In the genomic region with DNA sequence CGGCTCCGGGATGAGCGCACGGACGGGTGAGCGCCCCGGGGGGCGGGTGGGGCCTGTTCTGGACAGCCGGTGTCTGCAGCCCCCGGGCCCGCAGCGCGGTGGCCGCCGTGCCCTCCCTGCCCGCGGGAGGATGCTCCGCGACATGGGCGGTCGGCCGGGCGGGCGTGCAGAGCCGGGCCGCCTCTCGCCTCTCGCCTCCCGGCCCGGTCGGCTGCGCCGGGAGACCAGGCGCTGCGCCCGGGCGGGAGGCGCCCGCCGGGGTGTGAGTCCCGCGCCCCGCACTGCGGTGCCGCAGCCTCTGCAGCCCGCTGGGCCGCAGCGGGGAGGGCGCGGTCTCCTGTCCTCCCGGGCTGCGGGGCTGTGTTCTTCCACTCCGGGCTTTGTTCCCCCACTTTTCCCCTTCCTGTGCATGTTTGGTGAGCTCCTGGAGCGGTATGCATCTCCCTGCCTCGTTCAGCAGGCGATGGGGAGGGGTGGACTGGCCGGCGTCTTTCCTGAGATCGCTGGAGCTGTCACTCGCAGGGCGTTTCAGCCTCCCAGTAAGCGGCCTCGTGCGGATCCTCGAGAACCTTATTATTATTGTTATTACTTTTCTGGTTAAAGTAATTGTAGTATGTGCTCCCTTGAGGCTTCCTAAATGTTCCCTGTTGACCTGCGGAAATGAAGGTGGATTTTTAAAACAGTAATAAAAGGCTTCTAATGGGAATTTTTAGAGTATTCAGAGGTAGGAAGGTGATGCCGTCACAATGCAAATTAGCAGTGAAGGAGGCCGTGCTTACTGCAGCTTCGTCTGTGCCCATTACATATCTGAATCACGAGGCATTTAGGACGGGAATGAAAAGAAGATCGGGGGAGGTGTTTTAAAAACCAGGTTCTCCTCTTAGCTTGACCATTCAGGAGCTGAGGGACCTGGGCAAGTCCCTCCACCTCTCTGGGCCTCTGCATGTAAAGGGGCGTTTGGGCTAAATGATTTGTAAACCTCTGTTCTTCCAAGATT, we compare ENCODE assay signal across 1 cellular context.
TF ChIP-seq lines count a peak whose summit lies in the region.

No MANE protein-coding gene starts in this region.

TF ChIP-seq in SK-N-SH treated with all-trans-retinoic acid at 6 μM for 48 hours, 23 proteins besides CTCF, POLR2A, EP300 and RAD21 (continued from another document):
- TF ChIP-seq, protein P1, sequence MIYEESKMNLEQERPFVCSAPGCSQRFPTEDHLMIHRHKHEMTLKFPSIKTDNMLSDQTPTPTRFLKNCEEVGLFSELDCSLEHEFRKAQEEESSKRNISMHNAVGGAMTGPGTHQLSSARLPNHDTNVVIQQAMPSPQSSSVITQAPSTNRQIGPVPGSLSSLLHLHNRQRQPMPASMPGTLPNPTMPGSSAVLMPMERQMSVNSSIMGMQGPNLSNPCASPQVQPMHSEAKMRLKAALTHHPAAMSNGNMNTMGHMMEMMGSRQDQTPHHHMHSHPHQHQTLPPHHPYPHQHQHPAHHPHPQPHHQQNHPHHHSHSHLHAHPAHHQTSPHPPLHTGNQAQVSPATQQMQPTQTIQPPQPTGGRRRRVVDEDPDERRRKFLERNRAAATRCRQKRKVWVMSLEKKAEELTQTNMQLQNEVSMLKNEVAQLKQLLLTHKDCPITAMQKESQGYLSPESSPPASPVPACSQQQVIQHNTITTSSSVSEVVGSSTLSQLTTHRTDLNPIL (CRISPR knock-in tag; IDR thresholded peaks at IDR 0.05; ENCODE audit: low read depth), result no peak
- TF ChIP-seq TCF4 (CRISPR knock-in tag; IDR thresholded peaks at IDR 0.05; ENCODE audit: borderline replicate concordance) (no peak), ZFP30 (CRISPR knock-in tag; IDR thresholded peaks at IDR 0.05) (no peak), ZNF8 (CRISPR knock-in tag; IDR thresholded peaks at IDR 0.05) (no peak), ISL1 (CRISPR knock-in tag; IDR thresholded peaks at IDR 0.05) (no peak), SNAI2 (CRISPR knock-in tag; IDR thresholded peaks at IDR 0.05) (no peak)
